ENCODE assay signal across 26 cellular contexts in the genomic region with DNA sequence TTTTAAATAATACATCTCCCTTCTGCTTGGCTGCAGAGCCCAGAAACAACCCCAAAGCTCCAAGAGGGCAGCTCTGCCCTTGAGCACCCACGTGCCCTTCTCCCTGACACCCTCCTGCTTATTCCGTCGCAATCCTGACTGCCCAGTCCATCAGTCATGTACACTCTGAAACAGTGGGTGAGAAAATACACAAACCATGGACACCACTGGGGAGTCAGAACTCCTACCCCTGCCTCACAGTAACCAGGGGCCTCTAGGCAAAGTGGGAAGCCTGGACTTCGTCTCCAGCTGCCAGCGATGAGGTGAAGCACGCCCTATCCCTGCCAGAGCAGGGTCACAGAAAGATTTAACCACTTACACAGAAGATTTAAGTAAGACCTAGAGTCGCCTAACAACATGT.
"Had no signal": no experiment of that assay in that cellular context is flagged by ENCODE, and none has a peak within 500 bp of the region (broad histone marks: within the 10 kb centered on the region; RNA-seq: fewer than 3 reads in every experiment).

No MANE protein-coding gene starts in this region.

- H3K9me3 Mint-ChIP-seq: natural killer cell treated with Interleukin-12 subunit alpha and Interleukin-12 subunit beta and Interleukin-15 and Interleukin-18, amount 100 ng/mL, for 72 hours had no signal

- H3K27ac Mint-ChIP-seq: activated naive CD8-positive, alpha-beta T cell; activated T-helper 2 cell treated with anti-CD3 and anti-CD28 coated beads, Interferon-gamma antibody, Interleukin-2, Interleukin-4, amounts not matched to agents 10 μg/mL and 5 μg/mL and 100 μg/mL, durations not matched to agents 14 hours and 24 hours and 36 hours; immature natural killer cell; memory B cell; natural killer cell treated with Interleukin-12 subunit alpha and Interleukin-12 subunit beta and Interleukin-15 and Interleukin-18, amount 100 ng/mL, for 72 hours; stimulated activated effector memory CD8-positive, alpha-beta T cell treated with anti-CD3 and anti-CD28 coated beads, Interleukin-12 subunit alpha, Interleukin-12 subunit beta, amount 100 ng/mL, for 72 hours; stimulated activated naive CD8-positive, alpha-beta T cell treated with anti-CD3 and anti-CD28 coated beads, Interleukin-15, amount 100 ng/mL, for 72 hours; T-cell; T-helper 2 cell treated with Interferon-gamma antibody and Interleukin-4, amounts not matched to agents 5 μg/mL and 100 μg/mL, for 36 hours had no signal

- ATAC-seq: activated T-cell treated with anti-CD3 and anti-CD28 coated beads, Interleukin-2, amount 50 U/mL, for 4 hours; natural killer cell treated with Interleukin-12 subunit alpha and Interleukin-12 subunit beta and Interleukin-15 and Interleukin-18, amount 100 ng/mL, for 72 hours; psoas muscle; right lobe of liver; stimulated activated effector memory CD8-positive, alpha-beta T cell treated with anti-CD3 and anti-CD28 coated beads, Interleukin-12 subunit alpha, Interleukin-12 subunit beta, amount 100 ng/mL, for 72 hours; stimulated activated naive CD8-positive, alpha-beta T cell treated with anti-CD3 and anti-CD28 coated beads, Interleukin-15, amount 100 ng/mL, for 72 hours; T-cell had no signal

- H3K27me3 ChIP-seq: adrenal gland, colonic mucosa, neutrophil, ovary, right lobe of liver, suprapubic skin, tibial nerve had no signal

- H3K9me3 ChIP-seq: adrenal gland, colonic mucosa, neutrophil, ovary, psoas muscle, right lobe of liver, suprapubic skin had no signal

- H3K27ac ChIP-seq: adrenal gland, colonic mucosa, epithelial cell of prostate, neutrophil, ovary, psoas muscle, right lobe of liver, suprapubic skin, tibial nerve, VCaP had no signal

- H3K4me3 ChIP-seq: adrenal gland, colonic mucosa, ovary, psoas muscle, right lobe of liver, suprapubic skin, tibial nerve had no signal

- H3K4me1 ChIP-seq: colonic mucosa, right lobe of liver, suprapubic skin, tibial nerve had no signal

- DNase-seq: activated CD4-positive, CD25-positive, alpha-beta regulatory T cell treated with anti-CD3 and anti-CD28 coated beads, Interleukin-2, amount 50 U/mL, for 72 hours; activated CD8-positive, alpha-beta memory T cell treated with anti-CD3 and anti-CD28 coated beads, Interleukin-2, amount 50 U/mL, for 48 hours; activated naive CD4-positive, alpha-beta T cell; activated T-cell treated with anti-CD3 and anti-CD28 coated beads, Interleukin-2, amount 50 U/mL, for 4 hours; adrenal gland; colonic mucosa; immature natural killer cell; kidney glomerular epithelial cell; ovary; psoas muscle; right lobe of liver; small intestine; stimulated activated CD4-positive, alpha-beta T cell treated with anti-CD3 and anti-CD28 coated beads, Interleukin-2, amount 100 ng/mL, for 24 hours; stimulated activated naive CD8-positive, alpha-beta T cell treated with anti-CD3 and anti-CD28 coated beads, Interleukin-15, amount 100 ng/mL, for 72 hours; T-cell had no signal

- H3K27me3 Mint-ChIP-seq: activated naive CD8-positive, alpha-beta T cell; memory B cell; natural killer cell treated with Interleukin-12 subunit alpha and Interleukin-12 subunit beta and Interleukin-15 and Interleukin-18, amount 100 ng/mL, for 72 hours; stimulated activated naive CD8-positive, alpha-beta T cell treated with anti-CD3 and anti-CD28 coated beads, Interleukin-15, amount 100 ng/mL, for 72 hours; T-cell had no signal

- H3K36me3 ChIP-seq: adrenal gland, colonic mucosa, neutrophil, ovary had no signal

- H3K4me3 Mint-ChIP-seq: activated naive CD8-positive, alpha-beta T cell; activated T-cell treated with anti-CD3 and anti-CD28 coated beads, Interleukin-2, amount 50 U/mL, for 4 hours; immature natural killer cell; memory B cell; natural killer cell treated with Interleukin-12 subunit alpha and Interleukin-12 subunit beta and Interleukin-15 and Interleukin-18, amount 100 ng/mL, for 72 hours; stimulated activated effector memory CD8-positive, alpha-beta T cell treated with anti-CD3 and anti-CD28 coated beads, Interleukin-12 subunit alpha, Interleukin-12 subunit beta, amount 100 ng/mL, for 72 hours; stimulated activated naive CD8-positive, alpha-beta T cell treated with anti-CD3 and anti-CD28 coated beads, Interleukin-15, amount 100 ng/mL, for 72 hours; T-cell; T-helper 2 cell treated with Interferon-gamma antibody and Interleukin-4, amounts not matched to agents 5 μg/mL and 100 μg/mL, for 36 hours had no signal
